In the genomic region with DNA sequence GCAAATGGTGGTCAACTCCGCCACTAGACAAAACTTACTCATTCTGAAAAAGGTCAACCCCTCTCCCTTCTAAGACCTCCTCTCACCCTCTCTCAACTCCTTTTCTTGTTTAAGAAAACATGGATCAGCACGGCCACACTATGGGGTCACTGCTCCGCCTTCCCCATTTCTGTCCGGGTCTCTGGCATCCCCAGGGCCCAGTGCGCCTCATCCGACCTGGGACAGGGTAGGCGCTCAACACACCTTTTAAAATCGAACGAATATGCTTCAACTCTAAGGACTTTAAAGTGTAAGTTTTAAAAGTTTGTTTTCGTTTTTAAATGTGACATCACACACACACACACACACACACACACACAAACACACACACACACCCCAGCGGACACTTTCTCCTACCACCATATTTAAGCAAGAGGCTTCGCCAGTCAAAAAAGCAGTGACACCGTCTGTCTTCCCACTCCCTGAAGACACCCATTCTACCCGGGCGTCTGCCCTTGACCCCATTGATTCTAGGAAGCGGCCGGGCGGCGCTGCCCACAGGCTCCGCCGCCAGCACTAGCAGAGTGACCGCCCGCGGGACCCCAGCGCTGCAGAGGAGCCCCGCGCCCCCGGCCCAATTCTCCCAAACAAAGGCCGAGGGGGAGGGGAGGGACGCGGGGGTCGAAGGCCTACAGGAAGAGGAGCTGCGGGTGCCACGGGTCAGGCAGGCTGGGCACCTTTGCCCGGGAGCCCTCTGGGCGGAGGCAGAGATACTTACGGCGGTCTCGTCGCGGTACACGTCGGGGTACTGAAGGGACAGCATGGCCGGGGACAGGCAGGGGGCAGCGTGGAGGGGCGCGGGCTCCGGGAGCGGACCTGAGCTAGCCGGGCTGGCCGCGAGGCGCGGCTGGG, we compare ENCODE assay signal across 1 cellular context.
TF ChIP-seq lines count a peak whose summit lies in the region.

No MANE protein-coding gene starts in this region.

TF ChIP-seq in K562, 482 proteins besides CTCF, POLR2A, EP300 and RAD21 (continued from another document and continues in another):
- no peak for TF ChIP-seq STAT6 (CRISPR knock-in tag; IDR thresholded peaks at IDR 0.05)
- TF ChIP-seq ZFPM2 (CRISPR knock-in tag; IDR thresholded peaks at IDR 0.05): no peak
- TF ChIP-seq LARP7 (IDR thresholded peaks at IDR 0.05): peak; percentile 68; the same call in 1 of the 2 replicates
- TF ChIP-seq CEBPB (tag; IDR thresholded peaks at IDR 0.05): no peak
- peak in 1 of 2 experiments; percentile 54; a peak in 2 of 4 replicates for TF ChIP-seq UBTF (IDR thresholded peaks at IDR 0.05; ENCODE audit: borderline replicate concordance in 1 of 2, low read depth in 2 of 2, low read length in 2 of 2)
- no peak for TF ChIP-seq MTA1 (IDR thresholded peaks at IDR 0.05; ENCODE audit: borderline replicate concordance)
- TF ChIP-seq RBM22 (IDR thresholded peaks at IDR 0.05; ENCODE audit: low read depth, low read length, poor library complexity, severe bottlenecking): no peak
- TF ChIP-seq ZNF75A (CRISPR knock-in tag; IDR thresholded peaks at IDR 0.05): no peak
- no peak for TF ChIP-seq CBFA2T2 (conservative IDR thresholded peaks at IDR 0.05)
- TF ChIP-seq ZNF696 (CRISPR knock-in tag; conservative IDR thresholded peaks at IDR 0.05): no peak
- no peak for TF ChIP-seq FOXJ2 (tag; IDR thresholded peaks at IDR 0.05)
- no peak for TF ChIP-seq ZNF830 (CRISPR knock-in tag; IDR thresholded peaks at IDR 0.05)
- TF ChIP-seq SREBF2 (CRISPR knock-in tag; IDR thresholded peaks at IDR 0.05): no peak
- TF ChIP-seq ZKSCAN8 (CRISPR knock-in tag; IDR thresholded peaks at IDR 0.05): no peak
- no peak for TF ChIP-seq NCOA4 (IDR thresholded peaks at IDR 0.05; ENCODE audit: partially characterized antibody)
- TF ChIP-seq, protein P1, sequence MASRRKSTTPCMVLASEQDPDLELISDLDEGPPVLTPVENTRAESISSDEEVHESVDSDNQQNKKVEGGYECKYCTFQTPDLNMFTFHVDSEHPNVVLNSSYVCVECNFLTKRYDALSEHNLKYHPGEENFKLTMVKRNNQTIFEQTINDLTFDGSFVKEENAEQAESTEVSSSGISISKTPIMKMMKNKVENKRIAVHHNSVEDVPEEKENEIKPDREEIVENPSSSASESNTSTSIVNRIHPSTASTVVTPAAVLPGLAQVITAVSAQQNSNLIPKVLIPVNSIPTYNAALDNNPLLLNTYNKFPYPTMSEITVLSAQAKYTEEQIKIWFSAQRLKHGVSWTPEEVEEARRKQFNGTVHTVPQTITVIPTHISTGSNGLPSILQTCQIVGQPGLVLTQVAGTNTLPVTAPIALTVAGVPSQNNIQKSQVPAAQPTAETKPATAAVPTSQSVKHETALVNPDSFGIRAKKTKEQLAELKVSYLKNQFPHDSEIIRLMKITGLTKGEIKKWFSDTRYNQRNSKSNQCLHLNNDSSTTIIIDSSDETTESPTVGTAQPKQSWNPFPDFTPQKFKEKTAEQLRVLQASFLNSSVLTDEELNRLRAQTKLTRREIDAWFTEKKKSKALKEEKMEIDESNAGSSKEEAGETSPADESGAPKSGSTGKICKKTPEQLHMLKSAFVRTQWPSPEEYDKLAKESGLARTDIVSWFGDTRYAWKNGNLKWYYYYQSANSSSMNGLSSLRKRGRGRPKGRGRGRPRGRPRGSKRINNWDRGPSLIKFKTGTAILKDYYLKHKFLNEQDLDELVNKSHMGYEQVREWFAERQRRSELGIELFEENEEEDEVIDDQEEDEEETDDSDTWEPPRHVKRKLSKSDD (conservative IDR thresholded peaks at IDR 0.05; ENCODE audit: low read length): no peak
- TF ChIP-seq ARID3B (CRISPR knock-in tag; IDR thresholded peaks at IDR 0.05; ENCODE audit: borderline replicate concordance): no peak
- TF ChIP-seq SMARCB1 (IDR thresholded peaks at IDR 0.05; ENCODE audit: insufficient read length, low read depth): no peak
- no peak for TF ChIP-seq SMAD3 (CRISPR knock-in tag; conservative IDR thresholded peaks at IDR 0.05)
- TF ChIP-seq GABPA (tag; conservative IDR thresholded peaks at IDR 0.05; ENCODE audit: low read depth): no peak
- TF ChIP-seq FIP1L1 (IDR thresholded peaks at IDR 0.05; ENCODE audit: low read depth, low read length, poor library complexity, severe bottlenecking): peak; percentile 44
- no peak for TF ChIP-seq MED1 (CRISPR knock-in tag; IDR thresholded peaks at IDR 0.05; ENCODE audit: borderline replicate concordance)
- no peak for TF ChIP-seq SMARCA5 (IDR thresholded peaks at IDR 0.05)
- TF ChIP-seq, protein P2, sequence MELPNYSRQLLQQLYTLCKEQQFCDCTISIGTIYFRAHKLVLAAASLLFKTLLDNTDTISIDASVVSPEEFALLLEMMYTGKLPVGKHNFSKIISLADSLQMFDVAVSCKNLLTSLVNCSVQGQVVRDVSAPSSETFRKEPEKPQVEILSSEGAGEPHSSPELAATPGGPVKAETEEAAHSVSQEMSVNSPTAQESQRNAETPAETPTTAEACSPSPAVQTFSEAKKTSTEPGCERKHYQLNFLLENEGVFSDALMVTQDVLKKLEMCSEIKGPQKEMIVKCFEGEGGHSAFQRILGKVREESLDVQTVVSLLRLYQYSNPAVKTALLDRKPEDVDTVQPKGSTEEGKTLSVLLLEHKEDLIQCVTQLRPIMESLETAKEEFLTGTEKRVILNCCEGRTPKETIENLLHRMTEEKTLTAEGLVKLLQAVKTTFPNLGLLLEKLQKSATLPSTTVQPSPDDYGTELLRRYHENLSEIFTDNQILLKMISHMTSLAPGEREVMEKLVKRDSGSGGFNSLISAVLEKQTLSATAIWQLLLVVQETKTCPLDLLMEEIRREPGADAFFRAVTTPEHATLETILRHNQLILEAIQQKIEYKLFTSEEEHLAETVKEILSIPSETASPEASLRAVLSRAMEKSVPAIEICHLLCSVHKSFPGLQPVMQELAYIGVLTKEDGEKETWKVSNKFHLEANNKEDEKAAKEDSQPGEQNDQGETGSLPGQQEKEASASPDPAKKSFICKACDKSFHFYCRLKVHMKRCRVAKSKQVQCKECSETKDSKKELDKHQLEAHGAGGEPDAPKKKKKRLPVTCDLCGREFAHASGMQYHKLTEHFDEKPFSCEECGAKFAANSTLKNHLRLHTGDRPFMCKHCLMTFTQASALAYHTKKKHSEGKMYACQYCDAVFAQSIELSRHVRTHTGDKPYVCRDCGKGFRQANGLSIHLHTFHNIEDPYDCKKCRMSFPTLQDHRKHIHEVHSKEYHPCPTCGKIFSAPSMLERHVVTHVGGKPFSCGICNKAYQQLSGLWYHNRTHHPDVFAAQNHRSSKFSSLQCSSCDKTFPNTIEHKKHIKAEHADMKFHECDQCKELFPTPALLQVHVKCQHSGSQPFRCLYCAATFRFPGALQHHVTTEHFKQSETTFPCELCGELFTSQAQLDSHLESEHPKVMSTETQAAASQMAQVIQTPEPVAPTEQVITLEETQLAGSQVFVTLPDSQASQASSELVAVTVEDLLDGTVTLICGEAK (IDR thresholded peaks at IDR 0.05): no peak
- TF ChIP-seq, protein P2 (CRISPR knock-in tag; IDR thresholded peaks at IDR 0.05): no peak
- TF ChIP-seq ZNF586 (CRISPR knock-in tag; conservative IDR thresholded peaks at IDR 0.05): no peak
- no peak for TF ChIP-seq ESRRA (IDR thresholded peaks at IDR 0.05; ENCODE audit: borderline replicate concordance, low read depth)
- no peak for TF ChIP-seq SETDB1 (IDR thresholded peaks at IDR 0.05; ENCODE audit: low read length)
- TF ChIP-seq MYNN (IDR thresholded peaks at IDR 0.05): no peak
- TF ChIP-seq MYNN (CRISPR knock-in tag; IDR thresholded peaks at IDR 0.05): no peak
- TF ChIP-seq U2AF1 (optimal IDR thresholded peaks at IDR 0.05; ENCODE audit: low read depth, low read length): peak; percentile 33
- TF ChIP-seq TCF7L2 (IDR thresholded peaks at IDR 0.05; ENCODE audit: low read depth, low read length): no peak
- TF ChIP-seq, protein P3, sequence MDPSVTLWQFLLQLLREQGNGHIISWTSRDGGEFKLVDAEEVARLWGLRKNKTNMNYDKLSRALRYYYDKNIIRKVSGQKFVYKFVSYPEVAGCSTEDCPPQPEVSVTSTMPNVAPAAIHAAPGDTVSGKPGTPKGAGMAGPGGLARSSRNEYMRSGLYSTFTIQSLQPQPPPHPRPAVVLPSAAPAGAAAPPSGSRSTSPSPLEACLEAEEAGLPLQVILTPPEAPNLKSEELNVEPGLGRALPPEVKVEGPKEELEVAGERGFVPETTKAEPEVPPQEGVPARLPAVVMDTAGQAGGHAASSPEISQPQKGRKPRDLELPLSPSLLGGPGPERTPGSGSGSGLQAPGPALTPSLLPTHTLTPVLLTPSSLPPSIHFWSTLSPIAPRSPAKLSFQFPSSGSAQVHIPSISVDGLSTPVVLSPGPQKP (CRISPR knock-in tag; IDR thresholded peaks at IDR 0.05): no peak
